ENCODE assay signal across 20 cellular contexts in the genomic region with DNA sequence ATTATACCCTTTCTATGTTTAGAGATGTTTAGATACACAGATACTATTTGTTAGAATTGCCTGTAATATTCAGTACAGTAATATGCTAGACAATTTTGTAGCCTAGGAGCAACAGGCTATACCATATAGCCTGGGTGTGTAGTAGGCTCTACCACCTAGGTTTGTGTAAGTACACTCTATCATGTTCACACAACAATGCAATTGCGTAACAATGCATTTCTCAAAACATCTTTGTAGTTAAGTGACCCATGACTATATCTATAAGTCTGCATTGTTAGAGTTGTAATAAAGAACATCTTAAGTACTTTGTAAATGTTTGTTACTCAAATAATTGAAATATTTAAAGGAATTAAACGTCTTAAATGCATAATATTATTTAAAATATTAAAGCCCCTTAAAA.
A peak's percentile ranks its signal among the peaks of the same experiment; 100 is the strongest.
DNase-seq lines count a peak whose midpoint lies in the region; ATAC-seq, FAIRE-seq and TF ChIP-seq lines count a peak whose summit lies in the region.
"Had no signal": no experiment of that assay in that cellular context is flagged by ENCODE, and none has a peak within 500 bp of the region (broad histone marks: within the 10 kb centered on the region; RNA-seq: fewer than 3 reads in every experiment).

No MANE protein-coding gene starts in this region.

- H4K8ac ChIP-seq in IMR-90 (ENCODE audit: low read depth in 2 of 2, low read length in 2 of 2): no peak overlapping the region
- no peak overlapping the region for H4K8ac ChIP-seq in H1 (ENCODE audit: extremely low read depth, insufficient read depth, low read length)

- TF ChIP-seq CTCF in IMR-90 (conservative IDR thresholded peaks at IDR 0.05; ENCODE audit: low read depth, low read length) (no peak), H1 (IDR thresholded peaks at IDR 0.05; ENCODE audit: control extremely low read depth in 1 of 3, insufficient read depth in 1 of 3, low read depth in 1 of 3, low read length in 3 of 3) (no peak), PC-3 (conservative IDR thresholded peaks at IDR 0.05; ENCODE audit: low read depth, low read length) (no peak), upper lobe of right lung (IDR thresholded peaks at IDR 0.05) (no peak)

- no peaks in the 10 kb centered on the region for H3K23me2 ChIP-seq in H1 (ENCODE audit: low read depth, low read length)

- no peaks in the 10 kb centered on the region for H3K4me1 ChIP-seq in IMR-90 (ENCODE audit: control insufficient read depth, insufficient read depth, low read length)
- peaks cover 0 to 4% (median 0%) of the 10 kb centered on the region in 4 experiments; a peak in 1 of 7 replicates for H3K4me1 ChIP-seq in H1 (replicated peaks in 1 of 4; ENCODE audit: control insufficient read depth in 3 of 4, insufficient read depth in 4 of 4, low read length in 3 of 4)
- H3K4me1 ChIP-seq in PC-3 (ENCODE audit: insufficient read depth, low read length): no peaks in the 10 kb centered on the region
- H3K4me1 ChIP-seq in upper lobe of right lung: no peaks in the 10 kb centered on the region
- H3K4me1 ChIP-seq: BE2C, HAP-1 had no signal

- H3K14ac ChIP-seq in IMR-90 (replicated peaks; ENCODE audit: low read depth, low read length) (no peak overlapping the region), H1 (ENCODE audit: insufficient read length) (no peak overlapping the region)

- no peak for TF ChIP-seq EP300 in H1 (IDR thresholded peaks at IDR 0.05; ENCODE audit: borderline replicate concordance in 1 of 2, low read depth in 2 of 2, low read length in 2 of 2)

- H2BK20ac ChIP-seq in IMR-90 (ENCODE audit: low read depth, low read length) (no peak overlapping the region), H1 (ENCODE audit: low read length) (no peak overlapping the region)

- H3K23ac ChIP-seq in IMR-90 (ENCODE audit: low read depth, low read length) (no peak overlapping the region), H1 (ENCODE audit: insufficient read length) (no peak overlapping the region)

- no peak overlapping the region for H2BK12ac ChIP-seq in H1 (ENCODE audit: low read depth, low read length)

- no peak overlapping the region for H4K91ac ChIP-seq in IMR-90 (ENCODE audit: insufficient read depth, low read depth, low read length)
- H4K91ac ChIP-seq in H1 (replicated peaks; ENCODE audit: insufficient read length, low read length): no peak overlapping the region

- no peak overlapping the region for H3K56ac ChIP-seq in IMR-90 (ENCODE audit: extremely low read depth, insufficient read depth, low read length)
- no peak overlapping the region for H3K56ac ChIP-seq in H1 (replicated peaks; ENCODE audit: insufficient read length, low read depth, low read length)

- H3K4me3 ChIP-seq in IMR-90 (ENCODE audit: insufficient read depth, low read depth, low read length) (no peak overlapping the region), H1 (ENCODE audit: extremely low read depth in 1 of 4, insufficient read depth in 2 of 4, low read depth in 3 of 4, low read length in 4 of 4) (no peak overlapping the region), PC-3 (ENCODE audit: low read length) (no peak overlapping the region), upper lobe of right lung (no peak overlapping the region)
- H3K4me3 ChIP-seq: HAP-1 had no signal

- in situ Hi-C loops in IMR-90 (cut with MboI; ENCODE audit: low sequenced_read_pairs): no loop called here

- intact Hi-C loops in IMR-90 (cut with micrococcal nuclease) (no loop called here), PC-3 (cut with micrococcal nuclease) (no loop called here), upper lobe of right lung (cut with DNase I) (no loop called here)

- H2AK5ac ChIP-seq in IMR-90 (ENCODE audit: low read depth, low read length) (no peak overlapping the region), H1 (ENCODE audit: low read depth, low read length) (no peak overlapping the region)

- peak; percentile 25 for DNase-seq in DMS53 treated with DMSO at 0.1 percent for 48 hours (lab: John Stamatoyannopoulos, UW; ENCODE audit: unreplicated experiment)
- DNase-seq in IMR-90: no peak
- no peak for DNase-seq in H1 (ENCODE audit: low read depth in 1 of 2, low spot score in 2 of 2)
- DNase-seq in frontal cortex (ENCODE audit: low spot score in 2 of 2): no peak
- DNase-seq in stimulated activated CD4-positive, alpha-beta T cell treated with anti-CD3 and anti-CD28 coated beads, Interleukin-4, amount 100 ng/mL, for 4 hours: no peak
- no peak for DNase-seq in PC-3
- no peak for DNase-seq in HUDEP-2 (lab: John Stamatoyannopoulos, UW; ENCODE audit: unreplicated experiment in 76 of 76)
- DNase-seq in upper lobe of right lung: no peak
- DNase-seq: ACHN; BE2C; C1 segment of cervical spinal cord; CD4-positive, CD25-positive, alpha-beta regulatory T cell; CD8-positive, alpha-beta memory T cell; COR-L47; DMS 273 treated with DMSO at 0.1 percent for 48 hours; DMS79; GF-D8 had no signal

- CTCF ChIA-PET in IMR-90 (lab: Yijun Ruan, JAX) (no interaction called here), H1 (lab: Charles Lee; ENCODE audit: partially characterized antibody) (no interaction called here), PC-3 (lab: Charles Lee) (no interaction called here)

- H3K4me2 ChIP-seq in IMR-90 (ENCODE audit: low read depth, low read length): no peak overlapping the region
- no peak overlapping the region for H3K4me2 ChIP-seq in H1 (ENCODE audit: insufficient read depth in 1 of 2, low read depth in 2 of 2, low read length in 2 of 2)
- no peak overlapping the region for H3K4me2 ChIP-seq in PC-3 (ENCODE audit: low read length)
- H3K4me2 ChIP-seq: KMS-11 had no signal

- H3K9me2 ChIP-seq in PC-3 (replicated peaks; ENCODE audit: low read length): no peaks in the 10 kb centered on the region

- H4K20me1 ChIP-seq in IMR-90 (ENCODE audit: insufficient read depth, low read length) (no peaks in the 10 kb centered on the region), H1 (replicated peaks in 1 of 2; ENCODE audit: control insufficient read depth in 1 of 2, insufficient read depth in 2 of 2, low read length in 2 of 2) (no peaks in the 10 kb centered on the region), PC-3 (ENCODE audit: low read length) (no peaks in the 10 kb centered on the region)

- dilution Hi-C loops in IMR-90 (cut with HindIII; ENCODE audit: low sequenced_read_pairs, unreplicated experiment): no loop called here

- H3K9ac ChIP-seq in IMR-90 (ENCODE audit: low read depth, low read length) (no peak overlapping the region), H1 (replicated peaks in 1 of 4; ENCODE audit: extremely low read depth in 1 of 4, low read depth in 3 of 4, low read length in 3 of 4) (no peak overlapping the region), PC-3 (ENCODE audit: low read length) (no peak overlapping the region)
- H3K9ac ChIP-seq: KMS-11 had no signal

- WGBS in IMR-90 (ENCODE audit: extremely low coverage in 2 of 2, insufficient read length in 1 of 2), 2 experiments: no CpG with 5 or more reads among the region's 2 CpGs
- WGBS in H1 (ENCODE audit: extremely low coverage in 1 of 2, insufficient coverage in 1 of 2, insufficient read length in 1 of 2, insufficient replicate concordance in 2 of 2, low coverage in 1 of 2, low lambda C conversion rate in 2 of 2, missing lambda C conversion rate in 1 of 2), 2 experiments: 88% methylated on average over 2 of the region's 2 CpGs; no CpG with 5 or more reads in 1 of the 2 experiments

- H2AFZ ChIP-seq in IMR-90 (replicated peaks; ENCODE audit: low read length, poor library complexity): no peak overlapping the region
- no peak overlapping the region for H2AFZ ChIP-seq in H1 (ENCODE audit: low read length)
- H2AFZ ChIP-seq in PC-3 (ENCODE audit: low read length): no peak overlapping the region

- TF ChIP-seq RAD21 in IMR-90 (IDR thresholded peaks at IDR 0.05; ENCODE audit: low read length): no peak
- no peak for TF ChIP-seq RAD21 in H1 (IDR thresholded peaks at IDR 0.05 in 1 of 2, conservative IDR thresholded peaks at IDR 0.05 in 1 of 2; ENCODE audit: low read depth in 2 of 2, low read length in 2 of 2)

- H3K79me2 ChIP-seq in H1 (ENCODE audit: control insufficient read depth in 1 of 2, insufficient read depth in 2 of 2, low read length in 2 of 2) (no peaks in the 10 kb centered on the region), PC-3 (ENCODE audit: low read length) (no peaks in the 10 kb centered on the region)

- no peaks in the 10 kb centered on the region for H3K36me3 ChIP-seq in IMR-90 (ENCODE audit: control insufficient read depth, insufficient read depth, low read length)
- H3K36me3 ChIP-seq in H1 (ENCODE audit: control insufficient read depth in 2 of 4, insufficient read depth in 4 of 4, low read length in 3 of 4): no peaks in the 10 kb centered on the region
- no peaks in the 10 kb centered on the region for H3K36me3 ChIP-seq in PC-3 (ENCODE audit: low read depth, low read length)
- no peaks in the 10 kb centered on the region for H3K36me3 ChIP-seq in upper lobe of right lung
- H3K36me3 ChIP-seq: BE2C, HAP-1 had no signal

- H3K18ac ChIP-seq in IMR-90 (ENCODE audit: low read depth, low read length): no peak overlapping the region
- no peak overlapping the region for H3K18ac ChIP-seq in H1 (ENCODE audit: extremely low read depth, low read length)

- no peak overlapping the region for H2BK120ac ChIP-seq in IMR-90 (ENCODE audit: low read depth, low read length)
- no peak overlapping the region for H2BK120ac ChIP-seq in H1 (replicated peaks; ENCODE audit: low read depth, low read length)

- H3K9me3 ChIP-seq in IMR-90 (ENCODE audit: control insufficient read depth, insufficient read depth, low read length) (no peaks in the 10 kb centered on the region), H1 (ENCODE audit: insufficient read depth in 2 of 2, low read depth in 1 of 2, low read length in 1 of 2) (no peaks in the 10 kb centered on the region), PC-3 (ENCODE audit: low read length) (no peaks in the 10 kb centered on the region), upper lobe of right lung (no peaks in the 10 kb centered on the region)
- H3K9me3 ChIP-seq: BE2C, HAP-1 had no signal

- POLR2A ChIA-PET in IMR-90 (lab: Charles Lee; ENCODE audit: unreplicated experiment): no interaction called here
- POLR2A ChIA-PET in H1 (lab: Charles Lee; ENCODE audit: partially characterized antibody): no interaction called here
- POLR2A ChIA-PET in PC-3 (lab: Charles Lee; ENCODE audit: unreplicated experiment): no interaction called here

- H3K9me1 ChIP-seq in IMR-90 (ENCODE audit: insufficient read depth, low read length): no peaks in the 10 kb centered on the region

- TF ChIP-seq POLR2A in IMR-90 (IDR thresholded peaks at IDR 0.05; ENCODE audit: low read depth, low read length) (no peak), H1 (IDR thresholded peaks at IDR 0.05; ENCODE audit: control extremely low read depth in 1 of 2, low read depth in 2 of 2, low read length in 2 of 2) (no peak)

- H4K5ac ChIP-seq in IMR-90 (ENCODE audit: low read depth, low read length) (no peak overlapping the region), H1 (ENCODE audit: insufficient read length, low read depth, low read length) (no peak overlapping the region)

- no TSS peak for BruUV-seq in IMR-90 (replicated peaks; lab: Mats Ljungman, UMichigan)
- BruUV-seq in PC-3 (replicated peaks; lab: Mats Ljungman, UMichigan): no TSS peak

- H2BK15ac ChIP-seq in IMR-90 (ENCODE audit: low read depth, low read length): no peak overlapping the region
- H2BK15ac ChIP-seq in H1 (ENCODE audit: low read length): no peak overlapping the region

- no peak for FAIRE-seq in H1 (lab: Jason Lieb, UNC)
- peak; percentile 43 for FAIRE-seq in frontal cortex (lab: Jason Lieb, UNC)
- FAIRE-seq: A204.1 had no signal

- H3K27ac ChIP-seq in IMR-90 (ENCODE audit: insufficient read depth, low read length) (no peak overlapping the region), H1 (ENCODE audit: low read depth, low read length) (no peak overlapping the region), PC-3 (ENCODE audit: low read length) (no peak overlapping the region), upper lobe of right lung (no peak overlapping the region)
- H3K27ac ChIP-seq: KMS-11 had no signal

- no peaks in the 10 kb centered on the region for H3K79me1 ChIP-seq in IMR-90 (ENCODE audit: low read depth in 1 of 2, low read length in 2 of 2)
- H3K79me1 ChIP-seq in H1 (ENCODE audit: low read depth, low read length): no peaks in the 10 kb centered on the region

- H2AK9ac ChIP-seq in IMR-90 (replicated peaks; ENCODE audit: low read depth, low read length, poor library complexity): no peak overlapping the region

- peaks cover 3% of the 10 kb centered on the region for H3K27me3 ChIP-seq in IMR-90 (ENCODE audit: control insufficient read depth, insufficient read depth, low read length)
- no peaks in the 10 kb centered on the region for H3K27me3 ChIP-seq in H1 (replicated peaks in 1 of 4; ENCODE audit: control insufficient read depth in 3 of 4, extremely low read depth in 1 of 4, insufficient read depth in 3 of 4, low read length in 3 of 4)
- no peaks in the 10 kb centered on the region for H3K27me3 ChIP-seq in PC-3 (ENCODE audit: low read length)
- H3K27me3 ChIP-seq in upper lobe of right lung: no peaks in the 10 kb centered on the region
- H3K27me3 ChIP-seq: BE2C had no signal

- ATAC-seq in IMR-90 (ENCODE audit: low read depth) (no peak), PC-3 (no peak), upper lobe of right lung (no peak)

- H3F3A ChIP-seq in PC-3 (ENCODE audit: low read length, unreplicated experiment): no peaks in the 10 kb centered on the region

- H3K4ac ChIP-seq in IMR-90 (ENCODE audit: low read depth, low read length): no peak overlapping the region
- H3K4ac ChIP-seq in H1 (replicated peaks; ENCODE audit: insufficient read length, low read depth, low read length): no peak overlapping the region

- H2BK5ac ChIP-seq in IMR-90 (ENCODE audit: low read depth, low read length, poor library complexity, severe bottlenecking) (no peak overlapping the region), H1 (ENCODE audit: low read depth, low read length) (no peak overlapping the region)
